8 cellular contexts compared by ENCODE assay signal in genomic region chr15:90902656-90902995, GRCh38. TPM values are rescaled to one million over a fixed set of nuclear protein-coding genes. Genes with fewer than 3 reads are reported as not detected.
DNase-seq lines count a peak whose midpoint lies in the region; ATAC-seq and TF ChIP-seq lines count a peak whose summit lies in the region.

No MANE protein-coding gene starts in this region.

- H3K27me3 Mint-ChIP-seq in CD8-positive, alpha-beta memory T cell = no peaks in the 10 kb centered on the region
- peaks cover 2% of the 10 kb centered on the region for H3K27me3 Mint-ChIP-seq in neural progenitor cell (ENCODE audit: insufficient read depth, low read depth)

- H3K4me1 Mint-ChIP-seq in CD8-positive, alpha-beta memory T cell = peaks cover 21 to 37% (median 21%) of the 10 kb centered on the region in 3 donors
- H3K4me1 Mint-ChIP-seq in neural progenitor cell = peaks cover 12% of the 10 kb centered on the region

- H3K9me3 Mint-ChIP-seq in CD8-positive, alpha-beta memory T cell = no peaks in the 10 kb centered on the region
- H3K9me3 Mint-ChIP-seq in neural progenitor cell = no peaks in the 10 kb centered on the region

- peaks cover 25% of the 10 kb centered on the region for H3K36me3 ChIP-seq in CD8-positive, alpha-beta memory T cell (ENCODE audit: insufficient read depth, low read length)
- H3K36me3 ChIP-seq in neural progenitor cell = no peaks in the 10 kb centered on the region

- peak overlapping the region in 2 of 7 donors; percentile 90 to 92 for H3K4me3 Mint-ChIP-seq in CD8-positive, alpha-beta memory T cell
- H3K4me3 Mint-ChIP-seq in neural progenitor cell = no peak overlapping the region

- H3K4me3 ChIP-seq in CD8-positive, alpha-beta memory T cell (ENCODE audit: low read length) = peak overlapping the region; percentile 87
- H3K4me3 ChIP-seq in HL-60 (replicated peaks; ENCODE audit: insufficient read depth, low read length) (peak overlapping the region; percentile 67), choroid plexus epithelial cell (ENCODE audit: low read depth, low read length) (peak overlapping the region; percentile 74), neural progenitor cell (peak overlapping the region; percentile 86)

- peak overlapping the region; percentile 99 for H2AFZ ChIP-seq in neural progenitor cell (replicated peaks)

- no peaks in the 10 kb centered on the region for H3K79me2 ChIP-seq in neural progenitor cell (ENCODE audit: low read depth)

- CTCF ChIA-PET in CD8-positive, alpha-beta memory T cell (lab: Charles Lee) = interaction anchor here (1.0 to 14.4 kb wide), 10 partner anchors 10 to 669 kb away, joined by 3 to 251 read pairs (median 4); partner anchors contain the start of genes CIB1, GDPGP1, HDDC3 and UNC45A

- H3K4me1 ChIP-seq in CD8-positive, alpha-beta memory T cell (ENCODE audit: insufficient read depth, low read length) = peaks cover 20% of the 10 kb centered on the region
- peaks cover 16% of the 10 kb centered on the region for H3K4me1 ChIP-seq in neural progenitor cell

- H3K27me3 ChIP-seq in CD8-positive, alpha-beta memory T cell (ENCODE audit: insufficient read depth, low read length, poor library complexity, severe bottlenecking) = no peaks in the 10 kb centered on the region
- H3K27me3 ChIP-seq in HL-60 (ENCODE audit: insufficient read depth, poor library complexity, severe bottlenecking) = no peaks in the 10 kb centered on the region
- peaks cover 33% of the 10 kb centered on the region for H3K27me3 ChIP-seq in neural progenitor cell

- TF ChIP-seq CTCF in HL-60 (IDR thresholded peaks at IDR 0.05; ENCODE audit: insufficient read depth, low read length) (no peak), choroid plexus epithelial cell (conservative IDR thresholded peaks at IDR 0.05; ENCODE audit: low read depth, low read length) (no peak), neural progenitor cell (IDR thresholded peaks at IDR 0.05) (no peak)

- H3K9ac ChIP-seq in neural progenitor cell = no peak overlapping the region

- H3K4me2 ChIP-seq in neural progenitor cell = peak overlapping the region; percentile 89

- peak overlapping the region; percentile 84 for H3K27ac ChIP-seq in CD8-positive, alpha-beta memory T cell (ENCODE audit: low read depth, low read length)
- peak overlapping the region; percentile 91 for H3K27ac ChIP-seq in HL-60 (replicated peaks)
- H3K27ac ChIP-seq in neural progenitor cell = no peak overlapping the region

- ATAC-seq in GM18520 (IDR thresholded peaks at IDR 0.05; ENCODE audit: unreplicated experiment) = no peak

- peaks cover 6 to 38% (median 7%) of the 10 kb centered on the region in 3 donors for H3K36me3 Mint-ChIP-seq in CD8-positive, alpha-beta memory T cell
- peaks cover 12% of the 10 kb centered on the region for H3K36me3 Mint-ChIP-seq in neural progenitor cell

- H3K9me3 ChIP-seq in CD8-positive, alpha-beta memory T cell (ENCODE audit: low read length) = no peaks in the 10 kb centered on the region
- H3K9me3 ChIP-seq in neural progenitor cell (ENCODE audit: low read depth) = no peaks in the 10 kb centered on the region

- H3F3A ChIP-seq in neural progenitor cell (ENCODE audit: low read depth) = peaks cover 25% of the 10 kb centered on the region

- POLR2A ChIA-PET in CD8-positive, alpha-beta memory T cell (lab: Charles Lee) = interaction anchor here (1.0 to 4.8 kb wide), 8 partner anchors 13 to 1009 kb away, joined by 3 to 63 read pairs (median 5); partner anchors contain the start of genes AP3S2, CIB1, GDPGP1 and HDDC3

- peaks cover 4% of the 10 kb centered on the region for H4K20me1 ChIP-seq in neural progenitor cell (ENCODE audit: low read depth)

- DNase-seq in CD8-positive, alpha-beta memory T cell = no peak
- DNase-seq in HL-60 (ENCODE audit: low read depth in 1 of 2, low spot score in 1 of 2) = no peak
- DNase-seq in choroid plexus epithelial cell (ENCODE audit: low read depth) = no peak
- no peak for DNase-seq in neural progenitor cell (ENCODE audit: low spot score)
- no peak for DNase-seq in EL
- DNase-seq in stimulated activated CD4-positive, alpha-beta T cell treated with anti-CD3 and anti-CD28 coated beads, Interleukin-1b, Interleukin-23, amount 100 ng/mL, for 48 hours = no peak
- no peak for DNase-seq in activated effector memory CD4-positive, alpha-beta T cell treated with anti-CD3 and anti-CD28 coated beads, Interleukin-2, amount 50 U/mL, for 16 hours

- H3K27ac Mint-ChIP-seq in CD8-positive, alpha-beta memory T cell = peak overlapping the region in 1 of 8 donors; percentile 94
- H3K27ac Mint-ChIP-seq in neural progenitor cell = no peak overlapping the region

RNA-seq across cellular contexts. Expression of gene MAN2A2, which starts 0.5 kb away (rescaled TPM):
- total RNA-seq in CD8-positive, alpha-beta memory T cell = 10 to 100 TPM; 90.7 to 92.7 TPM
- 10.8 TPM for polyA plus RNA-seq in CD8-positive, alpha-beta memory T cell
- 7.0 and 15.3 TPM in 2 replicates for total RNA-seq in neural progenitor cell (ENCODE audit: low replicate concordance)

RNA-seq across cellular contexts. Expression of gene FES, which starts 18.3 kb away (rescaled TPM):
- 1 to 10 TPM; 2.5 to 2.6 TPM for total RNA-seq in CD8-positive, alpha-beta memory T cell
- 0.28 TPM for polyA plus RNA-seq in CD8-positive, alpha-beta memory T cell
- 11.7 and 14.1 TPM in 2 replicates for total RNA-seq in neural progenitor cell (ENCODE audit: low replicate concordance)

RNA-seq across cellular contexts. Expression of gene HDDC3, which starts 29.7 kb away (rescaled TPM):
- 10 to 100 TPM; 39.5 to 43.5 TPM for total RNA-seq in CD8-positive, alpha-beta memory T cell
- 34.7 TPM for polyA plus RNA-seq in CD8-positive, alpha-beta memory T cell
- 20.4 and 21.8 TPM in 2 replicates for total RNA-seq in neural progenitor cell (ENCODE audit: low replicate concordance)

RNA-seq across cellular contexts. Expression of gene UNC45A, which starts 32.5 kb away (rescaled TPM):
- 10 to 100 TPM; 74.6 to 78.2 TPM for total RNA-seq in CD8-positive, alpha-beta memory T cell
- 68.6 TPM for polyA plus RNA-seq in CD8-positive, alpha-beta memory T cell
- total RNA-seq in neural progenitor cell (ENCODE audit: low replicate concordance) = 47.7 and 99.5 TPM in 2 replicates

RNA-seq across cellular contexts. Expression of gene FURIN, which starts 34.2 kb away (rescaled TPM):
- total RNA-seq in CD8-positive, alpha-beta memory T cell = 100 to 1,000 TPM; 121 to 124 TPM
- polyA plus RNA-seq in CD8-positive, alpha-beta memory T cell = 11.7 TPM
- 8.3 and 18.8 TPM in 2 replicates for total RNA-seq in neural progenitor cell (ENCODE audit: low replicate concordance)
